In genomic region chr11:123525072-123525471, GRCh38 we compare ENCODE assay signal across 16 cellular contexts.
A peak's percentile ranks its signal among the peaks of the same experiment; 100 is the strongest.
DNase-seq lines count a peak whose midpoint lies in the region; ATAC-seq and TF ChIP-seq lines count a peak whose summit lies in the region.
"Had no signal": no experiment of that assay in that cellular context is flagged by ENCODE, and none has a peak within 500 bp of the region (broad histone marks: within the 10 kb centered on the region; RNA-seq: fewer than 3 reads in every experiment).

No MANE protein-coding gene starts in this region.

- H3K27me3 Mint-ChIP-seq in GM23338 (ENCODE audit: insufficient read depth, low read depth, poor library complexity) = no peaks in the 10 kb centered on the region

- H3K36me3 ChIP-seq in GM23338 (ENCODE audit: insufficient read depth) (no peaks in the 10 kb centered on the region), adrenal gland (replicated peaks in 1 of 2) (no peaks in the 10 kb centered on the region), parathyroid adenoma (ENCODE audit: control insufficient read depth, insufficient read depth, low read length) (no peaks in the 10 kb centered on the region)
- H3K36me3 ChIP-seq: ovary had no signal

- intact Hi-C loops in adrenal gland (cut with DNase I) = no loop called here

- H3K9me3 Mint-ChIP-seq in GM23338 = no peaks in the 10 kb centered on the region; the same call in 1 of the 3 replicates

- no peak for DNase-seq in GM23338 (ENCODE audit: low spot score)
- peak in 1 of 7 donors; percentile 50 for DNase-seq in adrenal gland
- DNase-seq in fibroblast of the aortic adventitia (ENCODE audit: low read depth) = no peak
- no peak for DNase-seq in A172 (ENCODE audit: low spot score)
- DNase-seq: activated CD8-positive, alpha-beta memory T cell treated with anti-CD3 and anti-CD28 coated beads for 24 hours; dermis blood vessel endothelial cell; kidney glomerular epithelial cell; NCI-H2081 treated with DMSO at 0.1 percent for 48 hours; OCI-M1; ovary; small intestine; SW 1271 had no signal

- no peak overlapping the region for H3K27ac Mint-ChIP-seq in GM23338

- H3F3A ChIP-seq in GM23338 (replicated peaks; ENCODE audit: low read depth) = no peaks in the 10 kb centered on the region

- no peaks in the 10 kb centered on the region for H3K9me2 ChIP-seq in GM23338 (ENCODE audit: insufficient read depth)

- H3K27me3 ChIP-seq in GM23338 (ENCODE audit: insufficient read depth) (no peaks in the 10 kb centered on the region), adrenal gland (no peaks in the 10 kb centered on the region), parathyroid adenoma (ENCODE audit: control insufficient read depth, insufficient read depth, low read length) (no peaks in the 10 kb centered on the region)
- H3K27me3 ChIP-seq: ovary had no signal

- peaks cover 43% of the 10 kb centered on the region for H3K4me1 Mint-ChIP-seq in GM23338

- TF ChIP-seq CTCF in GM23338 (conservative IDR thresholded peaks at IDR 0.05; ENCODE audit: low read depth in 2 of 2) = no peak
- no peak for TF ChIP-seq CTCF in adrenal gland (IDR thresholded peaks at IDR 0.05)
- TF ChIP-seq CTCF in fibroblast of the aortic adventitia (IDR thresholded peaks at IDR 0.05; ENCODE audit: insufficient read depth, low read length) = no peak
- no peak for TF ChIP-seq CTCF in parathyroid adenoma (IDR thresholded peaks at IDR 0.05)

- H3K4me3 ChIP-seq in GM23338 (no peak overlapping the region), adrenal gland (peak overlapping the region in 1 of 4 donors; percentile 50), fibroblast of the aortic adventitia (ENCODE audit: low read depth, low read length) (peak overlapping the region; percentile 54), parathyroid adenoma (ENCODE audit: low read depth, low read length) (no peak overlapping the region)
- H3K4me3 ChIP-seq: ovary had no signal

- no peaks in the 10 kb centered on the region for H3K79me2 ChIP-seq in GM23338 (replicated peaks; ENCODE audit: insufficient read depth)
- no peaks in the 10 kb centered on the region for H3K79me2 ChIP-seq in parathyroid adenoma

- H3K4me1 ChIP-seq in GM23338 (ENCODE audit: insufficient read depth) (peaks cover 37% of the 10 kb centered on the region), adrenal gland (replicated peaks in 1 of 2) (peaks cover 22 to 66% of the 10 kb centered on the region in 2 donors), parathyroid adenoma (no peaks in the 10 kb centered on the region)

- no peaks in the 10 kb centered on the region for H4K20me1 ChIP-seq in GM23338 (replicated peaks; ENCODE audit: insufficient read depth)

- H2AFZ ChIP-seq in GM23338 (no peak overlapping the region), parathyroid adenoma (peak overlapping the region; percentile 34)

- no peak overlapping the region for H3K9ac ChIP-seq in parathyroid adenoma

- WGBS in adrenal gland, 4 donors = 39 to 58% (median 47%) methylated on average over 2 to 7 of the region's 7 CpGs; no CpG with 5 or more reads in 1 of the 4 donors

- H3K4me3 Mint-ChIP-seq in GM23338 = no peak overlapping the region

- no peak for TF ChIP-seq POLR2A in adrenal gland (IDR thresholded peaks at IDR 0.05)

- peak; percentile 60 for ATAC-seq in GM23338
- ATAC-seq in HG03442 (IDR thresholded peaks at IDR 0.05; ENCODE audit: unreplicated experiment) = no peak
- ATAC-seq in GM18868 (IDR thresholded peaks at IDR 0.05; ENCODE audit: unreplicated experiment) = no peak

- H3K36me3 Mint-ChIP-seq in GM23338 (ENCODE audit: low read depth) = no peaks in the 10 kb centered on the region

- H3K27ac ChIP-seq in GM23338 (ENCODE audit: low read depth) = no peak overlapping the region
- H3K27ac ChIP-seq in adrenal gland = peak overlapping the region in 3 of 5 donors; percentile 58 to 73 (median 72)
- no peak overlapping the region for H3K27ac ChIP-seq in parathyroid adenoma
- H3K27ac ChIP-seq: C4-2B, ovary had no signal

- H3K9me3 ChIP-seq in adrenal gland (replicated peaks in 1 of 3) (no peaks in the 10 kb centered on the region), parathyroid adenoma (ENCODE audit: control insufficient read depth, low read length) (no peaks in the 10 kb centered on the region)
- H3K9me3 ChIP-seq: ovary had no signal

- peak overlapping the region; percentile 64 for H3K4me2 ChIP-seq in GM23338
- H3K4me2 ChIP-seq in parathyroid adenoma (ENCODE audit: low read length) = no peak overlapping the region

TF ChIP-seq in GM23338, 12 proteins besides CTCF, POLR2A, EP300 and RAD21 (continues in another document):
- TF ChIP-seq EZH2 (IDR thresholded peaks at IDR 0.05; ENCODE audit: low read depth, unreplicated experiment) (no peak), ZNF114 (CRISPR knock-in tag; IDR thresholded peaks at IDR 0.05) (no peak), JUNB (IDR thresholded peaks at IDR 0.05; ENCODE audit: unreplicated experiment) (no peak), CREB1 (CRISPR knock-in tag; IDR thresholded peaks at IDR 0.05; ENCODE audit: low read depth) (no peak), ZNF462 (CRISPR knock-in tag; IDR thresholded peaks at IDR 0.05) (no peak), ETS1 (IDR thresholded peaks at IDR 0.05) (no peak)

Comparison
In these comparisons a context has a peak if more than half of its experiments do, and no peak if none do; other contexts are left out.
1. H3K27ac ChIP-seq: peak in adrenal gland (3 of 5); none in GM23338 (single experiment) and parathyroid adenoma (single experiment).